Comparison of ENCODE assay signal across 14 cellular contexts in genomic region chr15:31256385-31257265, GRCh38.
DNase-seq lines count a peak whose midpoint lies in the region; ATAC-seq and TF ChIP-seq lines count a peak whose summit lies in the region.
"Had no signal": no experiment of that assay in that cellular context is flagged by ENCODE, and none has a peak within 500 bp of the region (broad histone marks: within the 10 kb centered on the region; RNA-seq: fewer than 3 reads in every experiment).

No MANE protein-coding gene starts in this region.

- TF ChIP-seq CTCF in DOHH2 (IDR thresholded peaks at IDR 0.05; ENCODE audit: low read depth, low read length, poor library complexity, severe bottlenecking) (no peak), osteoblast (IDR thresholded peaks at IDR 0.05; ENCODE audit: extremely low read depth, low read depth, low read length) (no peak)

- H4K20me1 ChIP-seq in DOHH2 (ENCODE audit: control insufficient read depth, insufficient read depth, low read depth, low read length) = no peaks in the 10 kb centered on the region
- H4K20me1 ChIP-seq in osteoblast (ENCODE audit: insufficient read depth, low read length) = no peaks in the 10 kb centered on the region

- H3K4me1 ChIP-seq in DOHH2 (ENCODE audit: control insufficient read depth, low read length) (peaks cover 74% of the 10 kb centered on the region), osteoblast (ENCODE audit: insufficient read depth, low read length) (peaks cover 2% of the 10 kb centered on the region)
- H3K4me1 ChIP-seq: Caco-2 had no signal

- no peaks in the 10 kb centered on the region for H3K27me3 ChIP-seq in DOHH2 (ENCODE audit: control insufficient read depth, low read length)
- peaks cover 10% of the 10 kb centered on the region for H3K27me3 ChIP-seq in osteoblast (ENCODE audit: insufficient read depth, low read length)
- H3K27me3 ChIP-seq: brain microvascular endothelial cell, heart right ventricle had no signal

- H3K4me3 ChIP-seq in DOHH2 (ENCODE audit: low read length) (no peak overlapping the region), osteoblast (ENCODE audit: insufficient read depth, low read length) (no peak overlapping the region)
- H3K4me3 ChIP-seq: heart right ventricle, prostate gland had no signal

- peaks cover 51% of the 10 kb centered on the region for H3K4me1 Mint-ChIP-seq in activated CD8-positive, alpha-beta T cell treated with anti-CD3 and anti-CD28 coated beads, Interleukin-2, amount 10 ng/mL, durations not matched to agents 7 days and 5 days (ENCODE audit: low read depth)

- H3K36me3 ChIP-seq in DOHH2 (ENCODE audit: control insufficient read depth, low read length) (no peaks in the 10 kb centered on the region), osteoblast (ENCODE audit: insufficient read depth, low read length) (no peaks in the 10 kb centered on the region)
- H3K36me3 ChIP-seq: brain microvascular endothelial cell, heart right ventricle, prostate gland had no signal

- peaks cover 5% of the 10 kb centered on the region; the same call in 1 of the 2 replicates for H3F3A ChIP-seq in DOHH2 (ENCODE audit: control insufficient read depth, insufficient read depth)

- peak; percentile 46 for ATAC-seq in GM19463 (IDR thresholded peaks at IDR 0.05; ENCODE audit: unreplicated experiment)
- ATAC-seq in activated CD8-positive, alpha-beta T cell treated with anti-CD3 and anti-CD28 coated beads, Interleukin-2, amount 10 ng/mL, durations not matched to agents 7 days and 5 days = no peak
- no peak for ATAC-seq in HG03095 (IDR thresholded peaks at IDR 0.05; ENCODE audit: unreplicated experiment)
- ATAC-seq: Right ventricle myocardium inferior had no signal

- no peak for DNase-seq in activated CD8-positive, alpha-beta T cell treated with anti-CD3 and anti-CD28 coated beads, Interleukin-2, amount 10 ng/mL, durations not matched to agents 7 days and 5 days
- DNase-seq in osteoblast (ENCODE audit: insufficient read length, low spot score, missing footprints) (peak; percentile 57), AG20443 (ENCODE audit: low spot score) (no peak), cardiac septum (ENCODE audit: low spot score) (no peak)
- DNase-seq: brain microvascular endothelial cell; Caco-2; heart right ventricle; NCI-H446 treated with DMSO at 0.1 percent for 48 hours; stimulated activated CD4-positive, alpha-beta T cell treated with anti-CD3 and anti-CD28 coated beads, Interleukin-4, amount 100 ng/mL, for 1 hour had no signal

- peaks cover 14% of the 10 kb centered on the region for H3K27me3 Mint-ChIP-seq in activated CD8-positive, alpha-beta T cell treated with anti-CD3 and anti-CD28 coated beads, Interleukin-2, amount 10 ng/mL, durations not matched to agents 7 days and 5 days (ENCODE audit: low read depth)

- H3K9me3 ChIP-seq in DOHH2 (ENCODE audit: control insufficient read depth, insufficient read depth, low read length) = no peaks in the 10 kb centered on the region
- no peaks in the 10 kb centered on the region for H3K9me3 ChIP-seq in osteoblast (ENCODE audit: low read depth, low read length)
- H3K9me3 ChIP-seq: Caco-2, heart right ventricle, prostate gland had no signal

- no peak overlapping the region for H3K4me3 Mint-ChIP-seq in activated CD8-positive, alpha-beta T cell treated with anti-CD3 and anti-CD28 coated beads, Interleukin-2, amount 10 ng/mL, durations not matched to agents 7 days and 5 days

- intact Hi-C loops in cardiac septum (cut with DNase I) = no loop called here

- POLR2A ChIA-PET in activated CD8-positive, alpha-beta T cell treated with anti-CD3 and anti-CD28 coated beads, Interleukin-2, amount 10 ng/mL, durations not matched to agents 7 days and 5 days (lab: Charles Lee) = no interaction called here

- no peak overlapping the region for H2AFZ ChIP-seq in osteoblast (ENCODE audit: low read length)

- no peaks in the 10 kb centered on the region for H3K36me3 Mint-ChIP-seq in activated CD8-positive, alpha-beta T cell treated with anti-CD3 and anti-CD28 coated beads, Interleukin-2, amount 10 ng/mL, durations not matched to agents 7 days and 5 days (ENCODE audit: low read depth)

- no peak overlapping the region for H3K27ac ChIP-seq in DOHH2 (ENCODE audit: low read depth, low read length)
- H3K27ac ChIP-seq in osteoblast (ENCODE audit: low read depth, low read length) = no peak overlapping the region
- H3K27ac ChIP-seq: brain microvascular endothelial cell had no signal

- H3K79me2 ChIP-seq in DOHH2 (ENCODE audit: control insufficient read depth, low read length) (no peaks in the 10 kb centered on the region), osteoblast (ENCODE audit: insufficient read depth, low read length) (no peaks in the 10 kb centered on the region)

- peak overlapping the region; percentile 4; the same call in 1 of the 2 replicates for H3K4me2 ChIP-seq in DOHH2 (ENCODE audit: low read length)
- H3K4me2 ChIP-seq in osteoblast (ENCODE audit: insufficient read depth, low read length) = no peak overlapping the region

- no peaks in the 10 kb centered on the region for H3K9me3 Mint-ChIP-seq in activated CD8-positive, alpha-beta T cell treated with anti-CD3 and anti-CD28 coated beads, Interleukin-2, amount 10 ng/mL, durations not matched to agents 7 days and 5 days (ENCODE audit: insufficient read depth)

- H3K27ac Mint-ChIP-seq in activated CD8-positive, alpha-beta T cell treated with anti-CD3 and anti-CD28 coated beads, Interleukin-2, amount 10 ng/mL, durations not matched to agents 7 days and 5 days = peak overlapping the region; percentile 31

- CTCF ChIA-PET in activated CD8-positive, alpha-beta T cell treated with anti-CD3 and anti-CD28 coated beads, Interleukin-2, amount 10 ng/mL, durations not matched to agents 7 days and 5 days (lab: Charles Lee) = interaction anchor here (1.4 kb wide), 1 partner anchor 41 kb away, joined by 3 read pairs; no protein-coding TSS in a partner anchor

- no peaks in the 10 kb centered on the region for H3K9me2 ChIP-seq in DOHH2 (replicated peaks; ENCODE audit: control insufficient read depth, low read length)
